In genomic region chr5:112908854-112909253, GRCh38 we compare ENCODE assay signal across 25 cellular contexts.
"Had no signal": no experiment of that assay in that cellular context is flagged by ENCODE, and none has a peak within 500 bp of the region (broad histone marks: within the 10 kb centered on the region; RNA-seq: fewer than 3 reads in every experiment).

No MANE protein-coding gene starts in this region.

- DNase-seq: effector memory CD8-positive, alpha-beta T cell; esophagus squamous epithelium; foreskin fibroblast; immature natural killer cell; left cardiac atrium; left ventricle myocardium inferior; lower lobe of right lung; mesenchymal stem cell; midbrain; nucleus accumbens; ovary; right cardiac atrium; stimulated activated CD4-positive, alpha-beta T cell treated with anti-CD3 and anti-CD28 coated beads, Interleukin-4, amount 100 ng/mL, for 1 hour; stimulated activated CD8-positive, alpha-beta memory T cell treated with anti-CD3 and anti-CD28 coated beads, Interleukin-4, amount 100 ng/mL, for 48 hours; stimulated activated naive B cell treated with anti-CD40 and anti-IgM and Interleukin-4, amounts not matched to agents 10 μg/mL and 1 μg/mL and 100 μg/mL, for 72 hours; stimulated activated naive CD8-positive, alpha-beta T cell treated with anti-CD3 and anti-CD28 coated beads, Interleukin-15, amount 100 ng/mL, for 72 hours; testis; upper lobe of right lung had no signal

- ATAC-seq: effector memory CD8-positive, alpha-beta T cell; left cardiac atrium; lower lobe of right lung; natural killer cell treated with Interleukin-12 subunit alpha and Interleukin-12 subunit beta and Interleukin-15 and Interleukin-18, amount 100 ng/mL, for 72 hours; right cardiac atrium; stimulated activated naive B cell treated with anti-CD40 and anti-IgM and Interleukin-4, amounts not matched to agents 10 μg/mL and 1 μg/mL and 100 μg/mL, for 72 hours; stimulated activated naive CD8-positive, alpha-beta T cell treated with anti-CD3 and anti-CD28 coated beads, Interleukin-15, amount 100 ng/mL, for 72 hours; upper lobe of right lung had no signal

- H3K36me3 ChIP-seq: neural progenitor cell, ovary had no signal

- H3K27me3 Mint-ChIP-seq: dendritic cell treated with granulocyte-macrophage colony-stimulating factor and Interleukin-4, amounts not matched to agents 40 ng/mL and 50 ng/mL, for 4 days; effector memory CD8-positive, alpha-beta T cell; natural killer cell treated with Interleukin-12 subunit alpha and Interleukin-12 subunit beta and Interleukin-15 and Interleukin-18, amount 100 ng/mL, for 72 hours; stimulated activated naive B cell treated with anti-CD40 and anti-IgM and Interleukin-4, amounts not matched to agents 10 μg/mL and 1 μg/mL and 100 μg/mL, for 72 hours; stimulated activated naive CD8-positive, alpha-beta T cell treated with anti-CD3 and anti-CD28 coated beads, Interleukin-15, amount 100 ng/mL, for 72 hours had no signal

- H3K27me3 ChIP-seq: esophagus squamous epithelium, neural progenitor cell, ovary, testis, tibial nerve, upper lobe of right lung, vagina had no signal

- H3K4me3 Mint-ChIP-seq: dendritic cell treated with granulocyte-macrophage colony-stimulating factor and Interleukin-4, amounts not matched to agents 40 ng/mL and 50 ng/mL, for 4 days; effector memory CD8-positive, alpha-beta T cell; immature natural killer cell; natural killer cell treated with Interleukin-12 subunit alpha and Interleukin-12 subunit beta and Interleukin-15 and Interleukin-18, amount 100 ng/mL, for 72 hours; neural progenitor cell; stimulated activated naive B cell treated with anti-CD40 and anti-IgM and Interleukin-4, amounts not matched to agents 10 μg/mL and 1 μg/mL and 100 μg/mL, for 72 hours; stimulated activated naive CD8-positive, alpha-beta T cell treated with anti-CD3 and anti-CD28 coated beads, Interleukin-15, amount 100 ng/mL, for 72 hours had no signal

- H3K9me3 ChIP-seq: esophagus squamous epithelium, left ventricle myocardium inferior, lower lobe of right lung, ovary, testis, tibial nerve, upper lobe of right lung, vagina had no signal

- H3K9me3 Mint-ChIP-seq: dendritic cell treated with granulocyte-macrophage colony-stimulating factor and Interleukin-4, amounts not matched to agents 40 ng/mL and 50 ng/mL, for 4 days; effector memory CD8-positive, alpha-beta T cell; natural killer cell treated with Interleukin-12 subunit alpha and Interleukin-12 subunit beta and Interleukin-15 and Interleukin-18, amount 100 ng/mL, for 72 hours; neural progenitor cell; stimulated activated naive B cell treated with anti-CD40 and anti-IgM and Interleukin-4, amounts not matched to agents 10 μg/mL and 1 μg/mL and 100 μg/mL, for 72 hours had no signal

- H3K27ac ChIP-seq: epithelial cell of prostate, esophagus squamous epithelium, left ventricle myocardium inferior, lower lobe of right lung, neural progenitor cell, ovary, testis, tibial nerve, upper lobe of right lung, vagina had no signal

- H3K4me3 ChIP-seq: esophagus squamous epithelium, left ventricle myocardium inferior, lower lobe of right lung, neural progenitor cell, ovary, smooth muscle cell, testis, tibial nerve, upper lobe of right lung, vagina had no signal

- H3K27ac Mint-ChIP-seq: dendritic cell treated with granulocyte-macrophage colony-stimulating factor and Interleukin-4, amounts not matched to agents 40 ng/mL and 50 ng/mL, for 4 days; natural killer cell treated with Interleukin-12 subunit alpha and Interleukin-12 subunit beta and Interleukin-15 and Interleukin-18, amount 100 ng/mL, for 72 hours; neural progenitor cell had no signal
